In the genomic region with DNA sequence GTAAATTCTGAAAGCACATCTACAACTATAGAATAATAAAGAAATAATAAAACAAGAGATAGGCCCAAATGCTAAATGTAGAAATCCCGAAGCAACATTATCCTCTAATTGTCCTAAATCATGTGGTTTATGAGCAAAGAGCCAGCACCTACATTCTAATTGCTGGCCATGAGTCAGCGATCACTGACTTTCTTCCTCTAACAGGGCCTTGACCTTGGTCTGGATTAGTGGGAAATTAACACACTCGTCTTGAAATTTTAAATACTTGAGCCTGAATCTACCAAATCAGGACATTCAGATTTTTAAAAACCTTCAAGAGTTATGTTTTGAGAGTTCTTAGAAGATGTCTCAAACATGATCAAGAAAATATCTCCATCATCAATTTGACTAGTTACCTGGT, we compare ENCODE assay signal across 18 cellular contexts.
DNase-seq lines count a peak whose midpoint lies in the region; ATAC-seq and TF ChIP-seq lines count a peak whose summit lies in the region.
"Had no signal": no experiment of that assay in that cellular context is flagged by ENCODE, and none has a peak within 500 bp of the region (broad histone marks: within the 10 kb centered on the region; RNA-seq: fewer than 3 reads in every experiment).

No MANE protein-coding gene starts in this region.

- H3K79me2 ChIP-seq in HCT116 (ENCODE audit: insufficient read depth, low read length) (no peaks in the 10 kb centered on the region), fibroblast of lung (ENCODE audit: control insufficient read depth, insufficient read depth, low read length) (no peaks in the 10 kb centered on the region), smooth muscle cell (ENCODE audit: low read depth) (no peaks in the 10 kb centered on the region), Karpas-422 (ENCODE audit: low read length) (no peaks in the 10 kb centered on the region)

- H3K27ac ChIP-seq in HCT116 (ENCODE audit: low read depth, low read length): no peak overlapping the region
- peak overlapping the region; percentile 35 for H3K27ac ChIP-seq in SJCRH30
- peak overlapping the region; percentile 64 for H3K27ac ChIP-seq in fibroblast of lung (ENCODE audit: insufficient read depth, low read length)
- H3K27ac ChIP-seq in smooth muscle cell (ENCODE audit: low read depth): peak overlapping the region; percentile 86
- H3K27ac ChIP-seq in Karpas-422 (ENCODE audit: low read length): no peak overlapping the region
- no peak overlapping the region for H3K27ac ChIP-seq in esophagus squamous epithelium
- H3K27ac ChIP-seq in CD8-positive, alpha-beta memory T cell (ENCODE audit: low read depth, low read length): no peak overlapping the region
- H3K27ac ChIP-seq: heart left ventricle, spleen had no signal

- CTCF ChIA-PET in HCT116 (lab: Charles Lee): no interaction called here
- CTCF ChIA-PET in CD8-positive, alpha-beta memory T cell (lab: Charles Lee): no interaction called here

- WGBS in smooth muscle cell (ENCODE audit: low lambda C conversion rate): 13% methylated on average over 3 of the region's 3 CpGs
- 67 to 80% methylated on average over 3 of the region's 3 CpGs for WGBS in esophagus squamous epithelium, 2 donors

- H3K4me1 ChIP-seq in HCT116 (ENCODE audit: control insufficient read depth in 1 of 2, insufficient read depth in 2 of 2, low read length in 2 of 2): peaks cover 2 to 26% of the 10 kb centered on the region in 2 experiments; a peak in 2 of 4 replicates
- peaks cover 55% of the 10 kb centered on the region for H3K4me1 ChIP-seq in SJCRH30
- H3K4me1 ChIP-seq in fibroblast of lung (ENCODE audit: control insufficient read depth, extremely low read depth, insufficient read depth, low read length): peaks cover 8% of the 10 kb centered on the region
- peaks cover 26% of the 10 kb centered on the region for H3K4me1 ChIP-seq in smooth muscle cell (ENCODE audit: low read depth)
- H3K4me1 ChIP-seq in Karpas-422 (ENCODE audit: low read length): no peaks in the 10 kb centered on the region
- H3K4me1 ChIP-seq in esophagus squamous epithelium: no peaks in the 10 kb centered on the region
- no peaks in the 10 kb centered on the region for H3K4me1 ChIP-seq in CD8-positive, alpha-beta memory T cell (ENCODE audit: insufficient read depth, low read length)
- H3K4me1 ChIP-seq: heart left ventricle, spleen had no signal

- H2AFZ ChIP-seq in HCT116 (ENCODE audit: low read depth, low read length, poor library complexity, severe bottlenecking): peak overlapping the region; percentile 29
- H2AFZ ChIP-seq in fibroblast of lung (ENCODE audit: low read length): no peak overlapping the region
- no peak overlapping the region for H2AFZ ChIP-seq in smooth muscle cell (ENCODE audit: low read depth)
- no peak overlapping the region for H2AFZ ChIP-seq in Karpas-422 (ENCODE audit: low read length)

- no peak overlapping the region for H3K4me3 Mint-ChIP-seq in CD8-positive, alpha-beta memory T cell
- H3K4me3 Mint-ChIP-seq: activated B cell treated with CpG ODN at 0.5 μM for 24 hours; activated naive CD8-positive, alpha-beta T cell; dendritic cell treated with granulocyte-macrophage colony-stimulating factor and Interleukin-4, amounts not matched to agents 40 ng/mL and 50 ng/mL, for 4 days; nephron progenitor cell had no signal

- no peaks in the 10 kb centered on the region for H3K9me3 ChIP-seq in HCT116 (ENCODE audit: control insufficient read depth in 1 of 2, insufficient read depth in 1 of 2, low read depth in 1 of 2, low read length in 2 of 2)
- no peaks in the 10 kb centered on the region for H3K9me3 ChIP-seq in SJCRH30 (replicated peaks)
- H3K9me3 ChIP-seq in fibroblast of lung (ENCODE audit: control insufficient read depth, insufficient read depth, low read depth, low read length): no peaks in the 10 kb centered on the region
- no peaks in the 10 kb centered on the region for H3K9me3 ChIP-seq in smooth muscle cell (replicated peaks; ENCODE audit: low read depth)
- no peaks in the 10 kb centered on the region for H3K9me3 ChIP-seq in Karpas-422 (ENCODE audit: low read length)
- H3K9me3 ChIP-seq in esophagus squamous epithelium: no peaks in the 10 kb centered on the region
- no peaks in the 10 kb centered on the region for H3K9me3 ChIP-seq in CD8-positive, alpha-beta memory T cell (ENCODE audit: low read length)
- H3K9me3 ChIP-seq: heart left ventricle, spleen, thoracic aorta had no signal

- H3K9ac ChIP-seq in HCT116 (ENCODE audit: low read length) (no peak overlapping the region), fibroblast of lung (ENCODE audit: insufficient read depth, low read length) (no peak overlapping the region), smooth muscle cell (ENCODE audit: low read depth) (peak overlapping the region; percentile 9), Karpas-422 (ENCODE audit: low read length) (no peak overlapping the region)

- no peak for TF ChIP-seq RAD21 in HCT116 (IDR thresholded peaks at IDR 0.05; ENCODE audit: low read depth)

- H3K27me3 ChIP-seq in HCT116 (ENCODE audit: insufficient read depth, low read length): no peaks in the 10 kb centered on the region
- no peaks in the 10 kb centered on the region for H3K27me3 ChIP-seq in SJCRH30
- H3K27me3 ChIP-seq in fibroblast of lung (ENCODE audit: control insufficient read depth, insufficient read depth, low read length): no peaks in the 10 kb centered on the region
- H3K27me3 ChIP-seq in smooth muscle cell (ENCODE audit: low read depth): no peaks in the 10 kb centered on the region
- H3K27me3 ChIP-seq in Karpas-422 (ENCODE audit: low read length): no peaks in the 10 kb centered on the region
- no peaks in the 10 kb centered on the region for H3K27me3 ChIP-seq in esophagus squamous epithelium
- H3K27me3 ChIP-seq in CD8-positive, alpha-beta memory T cell (ENCODE audit: insufficient read depth, low read length, poor library complexity, severe bottlenecking): no peaks in the 10 kb centered on the region
- H3K27me3 ChIP-seq: heart left ventricle, spleen had no signal

- H4K20me1 ChIP-seq in HCT116 (ENCODE audit: insufficient read depth) (no peaks in the 10 kb centered on the region), fibroblast of lung (ENCODE audit: control insufficient read depth, extremely low read depth, insufficient read depth, low read length) (no peaks in the 10 kb centered on the region), smooth muscle cell (ENCODE audit: low read depth) (no peaks in the 10 kb centered on the region), Karpas-422 (ENCODE audit: insufficient read depth, low read depth, low read length) (no peaks in the 10 kb centered on the region)

- no peak for ATAC-seq in HCT116
- ATAC-seq: heart left ventricle, left lobe of liver had no signal

- H3K9me3 Mint-ChIP-seq in CD8-positive, alpha-beta memory T cell: peaks cover 0 to 28% (median 7%) of the 10 kb centered on the region in 5 donors
- H3K9me3 Mint-ChIP-seq: activated B cell treated with CpG ODN at 0.5 μM for 24 hours, nephron progenitor cell had no signal

- TF ChIP-seq POLR2A in HCT116 (IDR thresholded peaks at IDR 0.05; ENCODE audit: borderline replicate concordance, extremely low read depth, insufficient read depth, insufficient read length) (no peak), esophagus squamous epithelium (IDR thresholded peaks at IDR 0.05) (no peak)

- no peak for TF ChIP-seq CTCF in HCT116 (IDR thresholded peaks at IDR 0.05 in 2 of 3, conservative IDR thresholded peaks at IDR 0.05 in 1 of 3; ENCODE audit: borderline replicate concordance in 1 of 3, insufficient read depth in 1 of 3, low read depth in 2 of 3, low read length in 2 of 3)
- TF ChIP-seq CTCF in fibroblast of lung (conservative IDR thresholded peaks at IDR 0.05 in 1 of 2, IDR thresholded peaks at IDR 0.05 in 1 of 2; ENCODE audit: low read depth in 1 of 2, low read length in 2 of 2): no peak
- no peak for TF ChIP-seq CTCF in smooth muscle cell (IDR thresholded peaks at IDR 0.05; ENCODE audit: borderline replicate concordance, insufficient read depth, poor library complexity, severe bottlenecking)
- no peak for TF ChIP-seq CTCF in esophagus squamous epithelium (IDR thresholded peaks at IDR 0.05)

- H3K4me1 Mint-ChIP-seq in CD8-positive, alpha-beta memory T cell: no peaks in the 10 kb centered on the region
- H3K4me1 Mint-ChIP-seq: activated B cell treated with CpG ODN at 0.5 μM for 24 hours had no signal

- peaks cover 17% of the 10 kb centered on the region for H3F3A ChIP-seq in smooth muscle cell (ENCODE audit: low read depth)

- no peaks in the 10 kb centered on the region for H3K27me3 Mint-ChIP-seq in CD8-positive, alpha-beta memory T cell
- H3K27me3 Mint-ChIP-seq: activated B cell treated with CpG ODN at 0.5 μM for 24 hours; activated naive CD8-positive, alpha-beta T cell; dendritic cell treated with granulocyte-macrophage colony-stimulating factor and Interleukin-4, amounts not matched to agents 40 ng/mL and 50 ng/mL, for 4 days had no signal

- no peaks in the 10 kb centered on the region for H3K9me2 ChIP-seq in HCT116 (ENCODE audit: insufficient read depth)
- H3K9me2 ChIP-seq in Karpas-422 (replicated peaks; ENCODE audit: insufficient read depth, low read length): no peaks in the 10 kb centered on the region

- H3K36me3 ChIP-seq in HCT116 (ENCODE audit: control insufficient read depth in 1 of 2, insufficient read depth in 2 of 2, low read length in 2 of 2): no peaks in the 10 kb centered on the region
- no peaks in the 10 kb centered on the region for H3K36me3 ChIP-seq in SJCRH30
- no peaks in the 10 kb centered on the region for H3K36me3 ChIP-seq in fibroblast of lung (ENCODE audit: control insufficient read depth, insufficient read depth, low read length)
- H3K36me3 ChIP-seq in smooth muscle cell (ENCODE audit: low read depth): no peaks in the 10 kb centered on the region
- H3K36me3 ChIP-seq in Karpas-422 (ENCODE audit: insufficient read depth, low read length): no peaks in the 10 kb centered on the region
- H3K36me3 ChIP-seq in esophagus squamous epithelium: no peaks in the 10 kb centered on the region
- no peaks in the 10 kb centered on the region for H3K36me3 ChIP-seq in CD8-positive, alpha-beta memory T cell (ENCODE audit: insufficient read depth, low read length)
- H3K36me3 ChIP-seq: heart left ventricle, spleen, thoracic aorta had no signal

- BruUV-seq in HCT116 (replicated peaks; lab: Mats Ljungman, UMichigan): no TSS peak

- H3K4me3 ChIP-seq in HCT116 (replicated peaks in 1 of 2; ENCODE audit: low read depth in 1 of 2, low read length in 2 of 2) (no peak overlapping the region), SJCRH30 (no peak overlapping the region), fibroblast of lung (replicated peaks in 1 of 4; ENCODE audit: control extremely low read depth in 1 of 4, insufficient read depth in 1 of 4, low read depth in 3 of 4, low read length in 4 of 4) (no peak overlapping the region), smooth muscle cell (no peak overlapping the region), Karpas-422 (ENCODE audit: low read length) (no peak overlapping the region), esophagus squamous epithelium (no peak overlapping the region)
- H3K4me3 ChIP-seq in CD8-positive, alpha-beta memory T cell (ENCODE audit: low read length): no peak overlapping the region
- H3K4me3 ChIP-seq: heart left ventricle, spleen, thoracic aorta had no signal

- intact Hi-C loops in HCT116 (cut with micrococcal nuclease): no loop called here
- intact Hi-C loops in esophagus squamous epithelium (cut with DNase I): no loop called here

- H3K27ac Mint-ChIP-seq in CD8-positive, alpha-beta memory T cell: no peak overlapping the region
- H3K27ac Mint-ChIP-seq: activated B cell treated with CpG ODN at 0.5 μM for 24 hours; activated naive CD8-positive, alpha-beta T cell; dendritic cell treated with granulocyte-macrophage colony-stimulating factor and Interleukin-4, amounts not matched to agents 40 ng/mL and 50 ng/mL, for 4 days; nephron progenitor cell had no signal

- POLR2A ChIA-PET in HCT116 (lab: Charles Lee): no interaction called here
- POLR2A ChIA-PET in CD8-positive, alpha-beta memory T cell (lab: Charles Lee): no interaction called here

- H3K4me2 ChIP-seq in HCT116 (ENCODE audit: low read length) (peak overlapping the region; percentile 47), fibroblast of lung (ENCODE audit: extremely low read depth, insufficient read depth, low read length) (no peak overlapping the region), smooth muscle cell (peak overlapping the region; percentile 68), Karpas-422 (ENCODE audit: low read depth, low read length, poor library complexity, severe bottlenecking) (no peak overlapping the region)

- H3K36me3 Mint-ChIP-seq in CD8-positive, alpha-beta memory T cell: no peaks in the 10 kb centered on the region
- H3K36me3 Mint-ChIP-seq: activated naive CD8-positive, alpha-beta T cell had no signal

- RAD21 ChIA-PET in HCT116 (lab: Charles Lee; ENCODE audit: low non-redundant PET in 1 of 2, low total read pairs in 2 of 2, uncharacterized antibody in 2 of 2, unreplicated experiment in 2 of 2): no interaction called here

- no peak for DNase-seq in HCT116 (ENCODE audit: low read depth, low spot score)
- DNase-seq in SJCRH30: peak in 1 of 2 experiments; percentile 22
- DNase-seq in fibroblast of lung (ENCODE audit: low read depth in 2 of 2): peak; percentile 12 to 89
- DNase-seq in smooth muscle cell (lab: John Stamatoyannopoulos, UW; ENCODE audit: unreplicated experiment): no peak
- no peak for DNase-seq in Karpas-422
- no peak for DNase-seq in esophagus squamous epithelium (lab: John Stamatoyannopoulos, UW)
- no peak for DNase-seq in CD8-positive, alpha-beta memory T cell
- DNase-seq: activated B cell treated with CpG ODN at 0.5 μM for 24 hours; activated CD8-positive, alpha-beta memory T cell treated with anti-CD3 and anti-CD28 coated beads, Interleukin-2, amount 50 U/mL, for 4 hours; heart left ventricle; NCI-H1436 treated with DMSO at 0.1 percent for 48 hours; nephron progenitor cell; NK-92 treated with Interleukin-12 subunit alpha and Interleukin-12 subunit beta, amount 100 ng/mL, for 24 hours; spleen had no signal

Comparison
In these comparisons a context has a peak if more than half of its experiments do, and no peak if none do; other contexts are left out.
1. DNase-seq: peak in fibroblast of lung (2 of 2); none in HCT116 (single experiment), smooth muscle cell (single experiment), Karpas-422 (single experiment), esophagus squamous epithelium (single experiment) and CD8-positive, alpha-beta memory T cell (0 of 5).
2. H3K27ac ChIP-seq: peak in SJCRH30 (single experiment), fibroblast of lung (single experiment) and smooth muscle cell (single experiment); none in HCT116 (single experiment), Karpas-422 (single experiment), esophagus squamous epithelium (0 of 4) and CD8-positive, alpha-beta memory T cell (single experiment).
3. H3K4me2 ChIP-seq: peak in HCT116 (single experiment) and smooth muscle cell (single experiment); none in fibroblast of lung (single experiment) and Karpas-422 (single experiment).